Comparison of ENCODE assay signal across 1 cellular context in the genomic region with DNA sequence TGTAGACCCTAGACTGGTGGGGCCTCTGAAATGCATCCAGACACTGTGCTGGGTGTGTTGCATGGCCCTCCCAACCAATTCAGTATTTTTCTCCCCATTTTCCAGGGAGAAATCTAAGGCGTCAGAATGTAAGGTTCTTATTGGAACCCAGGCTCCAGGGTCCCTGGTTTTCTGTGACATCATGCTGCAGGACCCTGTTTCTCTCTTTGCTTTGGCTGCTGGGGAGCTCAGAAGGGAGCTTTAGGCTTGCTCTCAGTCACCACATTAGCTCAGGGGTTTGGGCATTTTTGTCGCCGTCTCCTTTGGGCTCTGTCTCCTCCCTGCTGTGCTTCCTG.
A peak's percentile ranks its signal among the peaks of the same experiment; 100 is the strongest.
TF ChIP-seq lines count a peak whose summit lies in the region.

No MANE protein-coding gene starts in this region.

TF ChIP-seq in GM12878, 131 proteins besides CTCF, POLR2A, EP300 and RAD21 (continued from another document):
- TF ChIP-seq ETV6 (conservative IDR thresholded peaks at IDR 0.05 in 1 of 2, IDR thresholded peaks at IDR 0.05 in 1 of 2; ENCODE audit: borderline replicate concordance in 1 of 2, low read depth in 1 of 2) (no peak), HCFC1 (IDR thresholded peaks at IDR 0.05; ENCODE audit: low read length) (no peak), PAX5 (IDR thresholded peaks at IDR 0.05; ENCODE audit: borderline replicate concordance, low read depth, low read length) (no peak), SP1 (IDR thresholded peaks at IDR 0.05; ENCODE audit: low read depth, low read length) (no peak), SUZ12 (IDR thresholded peaks at IDR 0.05; ENCODE audit: unreplicated experiment) (no peak), GATAD2B (conservative IDR thresholded peaks at IDR 0.05; ENCODE audit: low read depth) (no peak), BMI1 (IDR thresholded peaks at IDR 0.05; ENCODE audit: borderline replicate concordance) (no peak), ZNF622 (IDR thresholded peaks at IDR 0.05) (no peak), SREBF1 (IDR thresholded peaks at IDR 0.05; ENCODE audit: low read length) (no peak), NFIC (IDR thresholded peaks at IDR 0.05; ENCODE audit: low read depth, low read length) (no peak), CHD1 (IDR thresholded peaks at IDR 0.05; ENCODE audit: low read depth, low read length) (no peak), SMARCA5 (IDR thresholded peaks at IDR 0.05) (peak; percentile 94), TARDBP (IDR thresholded peaks at IDR 0.05; ENCODE audit: borderline replicate concordance) (no peak)
- TF ChIP-seq, protein P1, sequence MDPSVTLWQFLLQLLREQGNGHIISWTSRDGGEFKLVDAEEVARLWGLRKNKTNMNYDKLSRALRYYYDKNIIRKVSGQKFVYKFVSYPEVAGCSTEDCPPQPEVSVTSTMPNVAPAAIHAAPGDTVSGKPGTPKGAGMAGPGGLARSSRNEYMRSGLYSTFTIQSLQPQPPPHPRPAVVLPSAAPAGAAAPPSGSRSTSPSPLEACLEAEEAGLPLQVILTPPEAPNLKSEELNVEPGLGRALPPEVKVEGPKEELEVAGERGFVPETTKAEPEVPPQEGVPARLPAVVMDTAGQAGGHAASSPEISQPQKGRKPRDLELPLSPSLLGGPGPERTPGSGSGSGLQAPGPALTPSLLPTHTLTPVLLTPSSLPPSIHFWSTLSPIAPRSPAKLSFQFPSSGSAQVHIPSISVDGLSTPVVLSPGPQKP (IDR thresholded peaks at IDR 0.05; ENCODE audit: low read depth, low read length): peak; percentile 39; the same call in 1 of the 2 replicates
- TF ChIP-seq, protein P2, sequence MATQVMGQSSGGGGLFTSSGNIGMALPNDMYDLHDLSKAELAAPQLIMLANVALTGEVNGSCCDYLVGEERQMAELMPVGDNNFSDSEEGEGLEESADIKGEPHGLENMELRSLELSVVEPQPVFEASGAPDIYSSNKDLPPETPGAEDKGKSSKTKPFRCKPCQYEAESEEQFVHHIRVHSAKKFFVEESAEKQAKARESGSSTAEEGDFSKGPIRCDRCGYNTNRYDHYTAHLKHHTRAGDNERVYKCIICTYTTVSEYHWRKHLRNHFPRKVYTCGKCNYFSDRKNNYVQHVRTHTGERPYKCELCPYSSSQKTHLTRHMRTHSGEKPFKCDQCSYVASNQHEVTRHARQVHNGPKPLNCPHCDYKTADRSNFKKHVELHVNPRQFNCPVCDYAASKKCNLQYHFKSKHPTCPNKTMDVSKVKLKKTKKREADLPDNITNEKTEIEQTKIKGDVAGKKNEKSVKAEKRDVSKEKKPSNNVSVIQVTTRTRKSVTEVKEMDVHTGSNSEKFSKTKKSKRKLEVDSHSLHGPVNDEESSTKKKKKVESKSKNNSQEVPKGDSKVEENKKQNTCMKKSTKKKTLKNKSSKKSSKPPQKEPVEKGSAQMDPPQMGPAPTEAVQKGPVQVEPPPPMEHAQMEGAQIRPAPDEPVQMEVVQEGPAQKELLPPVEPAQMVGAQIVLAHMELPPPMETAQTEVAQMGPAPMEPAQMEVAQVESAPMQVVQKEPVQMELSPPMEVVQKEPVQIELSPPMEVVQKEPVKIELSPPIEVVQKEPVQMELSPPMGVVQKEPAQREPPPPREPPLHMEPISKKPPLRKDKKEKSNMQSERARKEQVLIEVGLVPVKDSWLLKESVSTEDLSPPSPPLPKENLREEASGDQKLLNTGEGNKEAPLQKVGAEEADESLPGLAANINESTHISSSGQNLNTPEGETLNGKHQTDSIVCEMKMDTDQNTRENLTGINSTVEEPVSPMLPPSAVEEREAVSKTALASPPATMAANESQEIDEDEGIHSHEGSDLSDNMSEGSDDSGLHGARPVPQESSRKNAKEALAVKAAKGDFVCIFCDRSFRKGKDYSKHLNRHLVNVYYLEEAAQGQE (IDR thresholded peaks at IDR 0.05; ENCODE audit: low read depth, low read length): no peak
- TF ChIP-seq, protein P3, sequence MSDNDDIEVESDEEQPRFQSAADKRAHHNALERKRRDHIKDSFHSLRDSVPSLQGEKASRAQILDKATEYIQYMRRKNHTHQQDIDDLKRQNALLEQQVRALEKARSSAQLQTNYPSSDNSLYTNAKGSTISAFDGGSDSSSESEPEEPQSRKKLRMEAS (IDR thresholded peaks at IDR 0.05; ENCODE audit: low read depth, low read length): no peak
